In genomic region chr2:176156301-176156958, GRCh38 we compare ENCODE assay signal across 1 cellular context.
TF ChIP-seq lines count a peak whose summit lies in the region.

No MANE protein-coding gene starts in this region.

TF ChIP-seq in HepG2, 621 proteins besides CTCF, POLR2A, EP300 and RAD21:
- TF ChIP-seq ZEB1 (IDR thresholded peaks at IDR 0.05; ENCODE audit: insufficient replicate concordance, low read depth), result no peak
- no peak for TF ChIP-seq HNRNPL (IDR thresholded peaks at IDR 0.05; ENCODE audit: low read depth, low read length)
- no peak for TF ChIP-seq ZNF672 (CRISPR knock-in tag; IDR thresholded peaks at IDR 0.05)
- TF ChIP-seq ZNF644 (CRISPR knock-in tag; IDR thresholded peaks at IDR 0.05; ENCODE audit: low read depth), result no peak
- no peak for TF ChIP-seq SRF (IDR thresholded peaks at IDR 0.05; ENCODE audit: low read depth, low read length)
- no peak for TF ChIP-seq ZBTB20 (CRISPR knock-in tag; IDR thresholded peaks at IDR 0.05; ENCODE audit: borderline replicate concordance, low read depth)
- TF ChIP-seq PAXIP1 (CRISPR knock-in tag; conservative IDR thresholded peaks at IDR 0.05), result no peak
- TF ChIP-seq MLXIP (CRISPR knock-in tag; IDR thresholded peaks at IDR 0.05; ENCODE audit: borderline replicate concordance), result no peak
- TF ChIP-seq ZNF441 (CRISPR knock-in tag; IDR thresholded peaks at IDR 0.05; ENCODE audit: borderline replicate concordance), result no peak
- no peak for TF ChIP-seq ZNF282 (IDR thresholded peaks at IDR 0.05; ENCODE audit: partially characterized antibody)
